1 cellular context compared by ENCODE assay signal in genomic region chr3:124520970-124521369, GRCh38.
TF ChIP-seq lines count a peak whose summit lies in the region.

No MANE protein-coding gene starts in this region.

TF ChIP-seq in HepG2, 621 proteins besides CTCF, POLR2A, EP300 and RAD21 (continued from another document and continues in another):
- peak; percentile 85 for TF ChIP-seq ARID5B (CRISPR knock-in tag; IDR thresholded peaks at IDR 0.05)
- no peak for TF ChIP-seq NFAT5 (CRISPR knock-in tag; IDR thresholded peaks at IDR 0.05)
- no peak for TF ChIP-seq ZNF777 (CRISPR knock-in tag; IDR thresholded peaks at IDR 0.05)
- no peak for TF ChIP-seq FOXJ3 (CRISPR knock-in tag; IDR thresholded peaks at IDR 0.05; ENCODE audit: borderline replicate concordance)
- TF ChIP-seq ZNF83 (CRISPR knock-in tag; IDR thresholded peaks at IDR 0.05; ENCODE audit: borderline replicate concordance), result no peak
- no peak for TF ChIP-seq ZNF343 (CRISPR knock-in tag; IDR thresholded peaks at IDR 0.05)
- peak; percentile 77 to 82 for TF ChIP-seq MAFK (conservative IDR thresholded peaks at IDR 0.05 in 1 of 2, IDR thresholded peaks at IDR 0.05 in 1 of 2; ENCODE audit: low read length in 2 of 2)
- no peak for TF ChIP-seq ZBTB20 (CRISPR knock-in tag; IDR thresholded peaks at IDR 0.05; ENCODE audit: borderline replicate concordance, low read depth)
- no peak for TF ChIP-seq ZNF580 (CRISPR knock-in tag; IDR thresholded peaks at IDR 0.05; ENCODE audit: borderline replicate concordance, low read depth)
- no peak for TF ChIP-seq TAF15 (IDR thresholded peaks at IDR 0.05; ENCODE audit: low read depth, low read length, poor library complexity, severe bottlenecking)
- no peak for TF ChIP-seq ZNF562 (CRISPR knock-in tag; IDR thresholded peaks at IDR 0.05; ENCODE audit: borderline replicate concordance)
- no peak for TF ChIP-seq RORA (CRISPR knock-in tag; IDR thresholded peaks at IDR 0.05)
- TF ChIP-seq TMF1 (CRISPR knock-in tag; IDR thresholded peaks at IDR 0.05; ENCODE audit: low read depth), result no peak
- no peak for TF ChIP-seq FOXK2 (IDR thresholded peaks at IDR 0.05)
- TF ChIP-seq U2AF1 (optimal IDR thresholded peaks at IDR 0.05; ENCODE audit: low read depth, low read length), result no peak
- no peak for TF ChIP-seq ZNF564 (CRISPR knock-in tag; IDR thresholded peaks at IDR 0.05)
- TF ChIP-seq HDAC2 (CRISPR knock-in tag; IDR thresholded peaks at IDR 0.05), result 0 out of 2 replicates have a peak, but pooled peaks have one; percentile 18
- TF ChIP-seq TARDBP (CRISPR knock-in tag; IDR thresholded peaks at IDR 0.05), result no peak
- no peak for TF ChIP-seq TIGD3 (CRISPR knock-in tag; IDR thresholded peaks at IDR 0.05; ENCODE audit: borderline replicate concordance)
- no peak for TF ChIP-seq SP5 (CRISPR knock-in tag; IDR thresholded peaks at IDR 0.05; ENCODE audit: borderline replicate concordance, low read depth)
- TF ChIP-seq SP4 (CRISPR knock-in tag; IDR thresholded peaks at IDR 0.05), result no peak
- TF ChIP-seq, protein P1, sequence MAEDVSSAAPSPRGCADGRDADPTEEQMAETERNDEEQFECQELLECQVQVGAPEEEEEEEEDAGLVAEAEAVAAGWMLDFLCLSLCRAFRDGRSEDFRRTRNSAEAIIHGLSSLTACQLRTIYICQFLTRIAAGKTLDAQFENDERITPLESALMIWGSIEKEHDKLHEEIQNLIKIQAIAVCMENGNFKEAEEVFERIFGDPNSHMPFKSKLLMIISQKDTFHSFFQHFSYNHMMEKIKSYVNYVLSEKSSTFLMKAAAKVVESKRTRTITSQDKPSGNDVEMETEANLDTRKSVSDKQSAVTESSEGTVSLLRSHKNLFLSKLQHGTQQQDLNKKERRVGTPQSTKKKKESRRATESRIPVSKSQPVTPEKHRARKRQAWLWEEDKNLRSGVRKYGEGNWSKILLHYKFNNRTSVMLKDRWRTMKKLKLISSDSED (CRISPR knock-in tag; IDR thresholded peaks at IDR 0.05), result no peak
- peak; percentile 54; the same call in 1 of the 2 replicates for TF ChIP-seq ZNF331 (CRISPR knock-in tag; IDR thresholded peaks at IDR 0.05)
- no peak for TF ChIP-seq CBX2 (IDR thresholded peaks at IDR 0.05; ENCODE audit: low read depth, low read length)
- TF ChIP-seq CBX2 (CRISPR knock-in tag; IDR thresholded peaks at IDR 0.05; ENCODE audit: low read depth), result no peak
- TF ChIP-seq ZNF589 (CRISPR knock-in tag; conservative IDR thresholded peaks at IDR 0.05), result no peak
- TF ChIP-seq TBX3 (IDR thresholded peaks at IDR 0.05; ENCODE audit: borderline replicate concordance), result peak; percentile 33; the same call in 1 of the 2 replicates
- no peak for TF ChIP-seq ZSCAN9 (CRISPR knock-in tag; IDR thresholded peaks at IDR 0.05; ENCODE audit: borderline replicate concordance)
- no peak for TF ChIP-seq ZNF224 (CRISPR knock-in tag; IDR thresholded peaks at IDR 0.05)
- no peak for TF ChIP-seq FOXA1 (IDR thresholded peaks at IDR 0.05)
- peak; percentile 56 for TF ChIP-seq FOXA1 (CRISPR knock-in tag; IDR thresholded peaks at IDR 0.05)
- TF ChIP-seq KAT8 (CRISPR knock-in tag; IDR thresholded peaks at IDR 0.05), result 0 out of 2 replicates have a peak, but pooled peaks have one; percentile 32
- no peak for TF ChIP-seq PCBP2 (optimal IDR thresholded peaks at IDR 0.05; ENCODE audit: low read depth, low read length, poor library complexity, severe bottlenecking)
- peak; percentile 84 for TF ChIP-seq BCL6 (CRISPR knock-in tag; IDR thresholded peaks at IDR 0.05)
- no peak for TF ChIP-seq ZNF619 (CRISPR knock-in tag; IDR thresholded peaks at IDR 0.05)
- TF ChIP-seq FOXO1 (CRISPR knock-in tag; IDR thresholded peaks at IDR 0.05), result peak; percentile 59; the same call in 1 of the 2 replicates
- TF ChIP-seq TBL1XR1 (IDR thresholded peaks at IDR 0.05; ENCODE audit: borderline replicate concordance, low read length, partially characterized antibody), result no peak
- TF ChIP-seq SRSF4 (IDR thresholded peaks at IDR 0.05; ENCODE audit: low read depth, low read length, poor library complexity, severe bottlenecking), result no peak
- peak; percentile 45; the same call in 1 of the 2 replicates for TF ChIP-seq GFI1 (CRISPR knock-in tag; IDR thresholded peaks at IDR 0.05; ENCODE audit: borderline replicate concordance)
- TF ChIP-seq, protein P2, sequence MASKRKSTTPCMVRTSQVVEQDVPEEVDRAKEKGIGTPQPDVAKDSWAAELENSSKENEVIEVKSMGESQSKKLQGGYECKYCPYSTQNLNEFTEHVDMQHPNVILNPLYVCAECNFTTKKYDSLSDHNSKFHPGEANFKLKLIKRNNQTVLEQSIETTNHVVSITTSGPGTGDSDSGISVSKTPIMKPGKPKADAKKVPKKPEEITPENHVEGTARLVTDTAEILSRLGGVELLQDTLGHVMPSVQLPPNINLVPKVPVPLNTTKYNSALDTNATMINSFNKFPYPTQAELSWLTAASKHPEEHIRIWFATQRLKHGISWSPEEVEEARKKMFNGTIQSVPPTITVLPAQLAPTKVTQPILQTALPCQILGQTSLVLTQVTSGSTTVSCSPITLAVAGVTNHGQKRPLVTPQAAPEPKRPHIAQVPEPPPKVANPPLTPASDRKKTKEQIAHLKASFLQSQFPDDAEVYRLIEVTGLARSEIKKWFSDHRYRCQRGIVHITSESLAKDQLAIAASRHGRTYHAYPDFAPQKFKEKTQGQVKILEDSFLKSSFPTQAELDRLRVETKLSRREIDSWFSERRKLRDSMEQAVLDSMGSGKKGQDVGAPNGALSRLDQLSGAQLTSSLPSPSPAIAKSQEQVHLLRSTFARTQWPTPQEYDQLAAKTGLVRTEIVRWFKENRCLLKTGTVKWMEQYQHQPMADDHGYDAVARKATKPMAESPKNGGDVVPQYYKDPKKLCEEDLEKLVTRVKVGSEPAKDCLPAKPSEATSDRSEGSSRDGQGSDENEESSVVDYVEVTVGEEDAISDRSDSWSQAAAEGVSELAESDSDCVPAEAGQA (IDR thresholded peaks at IDR 0.05; ENCODE audit: low read depth), result no peak
- TF ChIP-seq, protein P2 (CRISPR knock-in tag; IDR thresholded peaks at IDR 0.05; ENCODE audit: borderline replicate concordance), result no peak
- no peak for TF ChIP-seq ZMYM2 (CRISPR knock-in tag; IDR thresholded peaks at IDR 0.05)
- no peak for TF ChIP-seq ZNF598 (CRISPR knock-in tag; IDR thresholded peaks at IDR 0.05; ENCODE audit: borderline replicate concordance)
